ENCODE assay signal across 8 cellular contexts in genomic region chr17:8120520-8121443, GRCh38. TPM values are rescaled to one million over a fixed set of nuclear protein-coding genes. Genes with fewer than 3 reads are reported as not detected.
DNase-seq lines count a peak whose midpoint lies in the region; ATAC-seq, FAIRE-seq and TF ChIP-seq lines count a peak whose summit lies in the region.

No MANE protein-coding gene starts in this region.

- H3K36me3 ChIP-seq in upper lobe of right lung = no peaks in the 10 kb centered on the region

- no peak overlapping the region for H3K27ac ChIP-seq in upper lobe of right lung

- no peaks in the 10 kb centered on the region for H3K9me3 ChIP-seq in upper lobe of right lung

- peaks cover 70% of the 10 kb centered on the region for H3K4me1 ChIP-seq in upper lobe of right lung

- ATAC-seq in upper lobe of right lung = peak; percentile 4

- TF ChIP-seq CTCF in foreskin fibroblast (IDR thresholded peaks at IDR 0.05; ENCODE audit: low read depth, low read length) = peak; percentile 28
- peak; percentile 31 for TF ChIP-seq CTCF in upper lobe of right lung (IDR thresholded peaks at IDR 0.05)

- no peak for FAIRE-seq in RCC 7860 (lab: Jason Lieb, UNC)

- intact Hi-C loops in upper lobe of right lung (cut with DNase I) = loop anchor here (5.0 kb wide), 1 partner anchor 67 kb away; no protein-coding TSS in a partner anchor

- H3K4me3 ChIP-seq in foreskin fibroblast (ENCODE audit: low read depth in 1 of 2, low read length in 2 of 2) (peak overlapping the region; percentile 66 to 71), upper lobe of right lung (peak overlapping the region; percentile 67)

- DNase-seq in COLO668 (lab: John Stamatoyannopoulos, UW; ENCODE audit: unreplicated experiment) (peak; percentile 66), HS-27A (ENCODE audit: low read depth) (peak; percentile 85), RCC 7860 (ENCODE audit: low spot score) (peak; percentile 64), foreskin fibroblast (peak; percentile 50 to 85), occipital lobe (lab: John Stamatoyannopoulos, UW) (peak; percentile 30), upper lobe of right lung (peak; percentile 85), 8988T (no peak)
- DNase-seq in activated T-helper 9 cell treated with anti-CD3 and anti-CD28 coated beads, Interleukin-2, amount 50 U/mL, for 16 hours (ENCODE audit: low read depth) = peak; percentile 63

- peaks cover 38% of the 10 kb centered on the region for H3K27me3 ChIP-seq in upper lobe of right lung

RNA-seq across cellular contexts. Expression of gene ALOXE3, which starts 2.5 kb away (rescaled TPM):
- 0.47 TPM for total RNA-seq in occipital lobe
- total RNA-seq in upper lobe of right lung = not detected

RNA-seq across cellular contexts. Expression of gene HES7, which starts 3.1 kb away (rescaled TPM):
- 0.31 TPM for total RNA-seq in occipital lobe
- not detected for total RNA-seq in upper lobe of right lung

RNA-seq across cellular contexts. Expression of gene PER1, which starts 31.4 kb away (rescaled TPM):
- total RNA-seq in occipital lobe = 7.8 TPM
- 350 TPM for total RNA-seq in upper lobe of right lung

RNA-seq across cellular contexts. Expression of gene ALOX12B, which starts 33.3 kb away (rescaled TPM):
- total RNA-seq in occipital lobe (1.4 TPM), upper lobe of right lung (not detected)

RNA-seq across cellular contexts. Expression of gene VAMP2, which starts 42.0 kb away (rescaled TPM):
- total RNA-seq in occipital lobe (27.9 TPM), upper lobe of right lung (78.1 TPM)

Comparison
In these comparisons a context has a peak if more than half of its experiments do, and no peak if none do; other contexts are left out.
1. RNA of gene PER1, which starts 31.4 kb away (total RNA-seq): 350 TPM in upper lobe of right lung (single experiment); 7.8 TPM in occipital lobe (single experiment); every median in the first group is over 10 times any median in the second.